In genomic region chr18:54859667-54860421, GRCh38 we compare ENCODE assay signal across 21 cellular contexts.
"Had no signal": no experiment of that assay in that cellular context is flagged by ENCODE, and none has a peak within 500 bp of the region (broad histone marks: within the 10 kb centered on the region; RNA-seq: fewer than 3 reads in every experiment).

No MANE protein-coding gene starts in this region.

- H3K4me3 ChIP-seq: body of pancreas, tibial artery had no signal

- DNase-seq: activated CD4-positive, alpha-beta T cell treated with anti-CD3 and anti-CD28 coated beads for 1 hour; activated CD4-positive, alpha-beta T cell treated with anti-CD3 and anti-CD28 coated beads, Interleukin-2, amount 50 U/mL, for 1 hour; activated CD8-positive, alpha-beta T cell treated with anti-CD3 and anti-CD28 coated beads, Interleukin-2, amount 10 ng/mL, durations not matched to agents 7 days and 5 days; activated gamma-delta T cell treated with Interleukin-2 at 50 U/mL for 16 hours; activated T-cell treated with anti-CD3 and anti-CD28 coated beads, Interleukin-2, amount 50 U/mL, for 1 hour; anterior cingulate cortex; body of pancreas; caudate nucleus; dermis blood vessel endothelial cell; effector CD8-positive, alpha-beta T cell; foreskin keratinocyte; left colon; naive B cell; retina; stimulated activated CD4-positive, alpha-beta T cell treated with anti-CD3 and anti-CD28 coated beads, Interleukin-4, amount 100 ng/mL, for 24 hours; stimulated activated naive CD4-positive, alpha-beta T cell treated with Interleukin-2 at 50 U/mL for 16 hours; substantia nigra; tibial artery; WERI-Rb-1 had no signal

- H3K36me3 Mint-ChIP-seq: activated naive CD4-positive, alpha-beta T cell treated with anti-CD3 and anti-CD28 coated beads, Interleukin-2, amount 50 U/mL, for 24 hours; naive B cell had no signal

- H3K4me3 Mint-ChIP-seq: activated CD8-positive, alpha-beta T cell treated with anti-CD3 and anti-CD28 coated beads, Interleukin-2, amount 10 ng/mL, durations not matched to agents 7 days and 5 days; activated naive CD4-positive, alpha-beta T cell treated with anti-CD3 and anti-CD28 coated beads, Interleukin-2, amount 50 U/mL, for 24 hours; naive B cell; T-helper 2 cell treated with Interferon-gamma antibody and Interleukin-4, amounts not matched to agents 5 μg/mL and 100 μg/mL, for 36 hours had no signal

- H3K27ac ChIP-seq: body of pancreas, foreskin keratinocyte, tibial artery, WERI-Rb-1 had no signal

- H3K4me1 Mint-ChIP-seq: activated naive CD4-positive, alpha-beta T cell treated with anti-CD3 and anti-CD28 coated beads, Interleukin-2, amount 50 U/mL, for 24 hours; naive B cell had no signal

- H3K9me3 ChIP-seq: body of pancreas, tibial artery had no signal

- H3K27me3 Mint-ChIP-seq: activated naive CD4-positive, alpha-beta T cell treated with anti-CD3 and anti-CD28 coated beads, Interleukin-2, amount 50 U/mL, for 24 hours had no signal

- H3K27ac Mint-ChIP-seq: activated CD8-positive, alpha-beta T cell treated with anti-CD3 and anti-CD28 coated beads, Interleukin-2, amount 10 ng/mL, durations not matched to agents 7 days and 5 days; activated naive CD4-positive, alpha-beta T cell treated with anti-CD3 and anti-CD28 coated beads, Interleukin-2, amount 50 U/mL, for 24 hours; naive B cell; T-helper 2 cell treated with Interferon-gamma antibody and Interleukin-4, amounts not matched to agents 5 μg/mL and 100 μg/mL, for 36 hours had no signal

- H3K9me3 Mint-ChIP-seq: activated naive CD4-positive, alpha-beta T cell treated with anti-CD3 and anti-CD28 coated beads, Interleukin-2, amount 50 U/mL, for 24 hours; T-helper 2 cell treated with Interferon-gamma antibody and Interleukin-4, amounts not matched to agents 5 μg/mL and 100 μg/mL, for 36 hours had no signal

- H3K36me3 ChIP-seq: tibial artery, WERI-Rb-1 had no signal

- ATAC-seq: activated CD8-positive, alpha-beta T cell treated with anti-CD3 and anti-CD28 coated beads, Interleukin-2, amount 10 ng/mL, durations not matched to agents 7 days and 5 days; body of pancreas; foreskin keratinocyte; left colon had no signal

- H3K4me1 ChIP-seq: foreskin keratinocyte, tibial artery had no signal

- H3K27me3 ChIP-seq: body of pancreas, foreskin keratinocyte, tibial artery had no signal
